ENCODE assay signal across 8 cellular contexts in genomic region chr20:49534314-49534713, GRCh38. TPM values are rescaled to one million over a fixed set of nuclear protein-coding genes. Genes with fewer than 3 reads are reported as not detected.
DNase-seq lines count a peak whose midpoint lies in the region; ATAC-seq, FAIRE-seq and TF ChIP-seq lines count a peak whose summit lies in the region.

No MANE protein-coding gene starts in this region.

- H3K4me3 ChIP-seq in AG04449 (ENCODE audit: low read depth, low read length), result no peak overlapping the region
- H3K4me3 ChIP-seq in K562, result no peak overlapping the region

- TF ChIP-seq EP300 in K562 (IDR thresholded peaks at IDR 0.05; ENCODE audit: low read length), result no peak

- DNase-seq in AG04449 (ENCODE audit: low read depth, low spot score) (no peak), NCI-H1930 (lab: John Stamatoyannopoulos, UW) (peak; percentile 30 to 62), T1000 (lab: John Stamatoyannopoulos, UW) (peak; percentile 64), K562 (ENCODE audit: extremely low read depth in 1 of 4, low spot score in 3 of 4) (peak; percentile 67 to 81 (median 73)), inferior parietal cortex (ENCODE audit: extremely low spot score) (peak; percentile 83)
- DNase-seq in stimulated activated CD4-positive, alpha-beta T cell treated with anti-CD3 and anti-CD28 coated beads, Interleukin-1b, Interleukin-23, amount 100 ng/mL, for 48 hours, result peak; percentile 57

- no peaks in the 10 kb centered on the region for H3K79me2 ChIP-seq in K562 (ENCODE audit: control insufficient read depth, insufficient read depth, low read length)

- no peak overlapping the region for H2AFZ ChIP-seq in K562 (ENCODE audit: low read depth, low read length)

- TF ChIP-seq RAD21 in K562 (CRISPR knock-in tag; conservative IDR thresholded peaks at IDR 0.05 in 1 of 2, IDR thresholded peaks at IDR 0.05 in 1 of 2), result peak; percentile 38 to 76

- intact Hi-C loops in K562 (cut with micrococcal nuclease), result loop anchor here (1.0 kb wide), 1 partner anchor 200 kb away; no protein-coding TSS in a partner anchor

- no peaks in the 10 kb centered on the region for H3K4me1 ChIP-seq in K562 (replicated peaks in 1 of 2; ENCODE audit: control insufficient read depth in 2 of 2, insufficient read depth in 2 of 2, low read length in 2 of 2)

- peak; percentile 94 for FAIRE-seq in K562 (lab: Jason Lieb, UNC)

- H3K9me3 ChIP-seq in K562 (replicated peaks; ENCODE audit: control insufficient read depth, insufficient read depth, low read depth, low read length), result no peaks in the 10 kb centered on the region

- CTCF ChIA-PET in AG04449 (lab: Yijun Ruan, JAX) (interaction anchor here (0.7 to 3.1 kb wide), 28 partner anchors 7 to 312 kb away, joined by 3 to 144 read pairs (median 4); no protein-coding TSS in a partner anchor), K562 (lab: Yijun Ruan, JAX; ENCODE audit: low intra/inter-chr PET ratio) (interaction anchor here (1.1 to 6.7 kb wide), 2 partner anchors 200 to 214 kb away, joined by 3 to 98 read pairs; no protein-coding TSS in a partner anchor)

- H4K20me1 ChIP-seq in K562 (replicated peaks; ENCODE audit: control insufficient read depth, insufficient read depth, low read length), result no peaks in the 10 kb centered on the region; the same call in 1 of the 2 replicates

- WGBS in K562 (ENCODE audit: insufficient coverage, low coverage, missing lambda C conversion rate), result 5% methylated on average over 3 of the region's 3 CpGs

- ATAC-seq in GM18498 (IDR thresholded peaks at IDR 0.05; ENCODE audit: unreplicated experiment), result peak; percentile 59
- ATAC-seq in K562, result peak; percentile 91
- ATAC-seq in GM21528 (IDR thresholded peaks at IDR 0.05; ENCODE audit: low FRiP score, unreplicated experiment), result no peak

- H3K4me2 ChIP-seq in K562 (ENCODE audit: insufficient read depth, low read length), result no peak overlapping the region

- H3K27me3 ChIP-seq in K562 (ENCODE audit: control insufficient read depth in 2 of 2, insufficient read depth in 2 of 2, low read length in 2 of 2), result peaks cover 8 to 12% of the 10 kb centered on the region in 2 experiments; a peak in 3 of 5 replicates

- no peak for TF ChIP-seq POLR2A in K562 (conservative IDR thresholded peaks at IDR 0.05)

- TF ChIP-seq CTCF in AG04449 (IDR thresholded peaks at IDR 0.05; ENCODE audit: insufficient read depth, low read length, missing control alignments) (peak; percentile 74), K562 (IDR thresholded peaks at IDR 0.05 in 2 of 3, conservative IDR thresholded peaks at IDR 0.05 in 1 of 3; ENCODE audit: insufficient read depth in 2 of 3, low read depth in 1 of 3, low read length in 3 of 3) (peak; percentile 79 to 83 (median 80))

- POLR2A ChIA-PET in AG04449 (lab: Yijun Ruan, JAX) (no interaction called here), K562 (lab: Yijun Ruan, JAX) (no interaction called here)

- H3K27ac ChIP-seq in K562 (ENCODE audit: extremely low read depth, low read depth, low read length), result no peak overlapping the region

- BruUV-seq in K562 (replicated peaks; lab: Mats Ljungman, UMichigan), result no TSS peak

- no peak overlapping the region for H3K9ac ChIP-seq in K562 (ENCODE audit: insufficient read depth in 1 of 2, low read depth in 2 of 2, low read length in 2 of 2)

- in situ Hi-C loops in K562 (cut with MboI), result no loop called here

- H3K9me1 ChIP-seq in K562 (ENCODE audit: control insufficient read depth, insufficient read depth, low read length), result no peaks in the 10 kb centered on the region

- no peaks in the 10 kb centered on the region for H3K36me3 ChIP-seq in K562 (ENCODE audit: control insufficient read depth, insufficient read depth, low read length)

TF ChIP-seq in K562, 482 proteins besides CTCF, POLR2A, EP300 and RAD21 (continues in another document):
- 0 out of 2 replicates have a peak, but pooled peaks have one; percentile 33 for TF ChIP-seq ZNF764 (CRISPR knock-in tag; IDR thresholded peaks at IDR 0.05; ENCODE audit: low read depth)
- TF ChIP-seq CBX3 (IDR thresholded peaks at IDR 0.05; ENCODE audit: borderline replicate concordance in 1 of 2, low read length in 2 of 2), result no peak
- TF ChIP-seq ZNF311 (CRISPR knock-in tag; IDR thresholded peaks at IDR 0.05), result no peak
- no peak for TF ChIP-seq ZNF280B (CRISPR knock-in tag; IDR thresholded peaks at IDR 0.05)
- no peak for TF ChIP-seq THAP7 (CRISPR knock-in tag; IDR thresholded peaks at IDR 0.05)
- TF ChIP-seq CTBP1 (IDR thresholded peaks at IDR 0.05; ENCODE audit: borderline replicate concordance), result 0 out of 2 replicates have a peak, but pooled peaks have one; percentile 10
- no peak for TF ChIP-seq PTTG1 (tag; IDR thresholded peaks at IDR 0.05; ENCODE audit: low read depth)
- TF ChIP-seq SRSF3 (IDR thresholded peaks at IDR 0.05; ENCODE audit: insufficient read depth, low read length), result no peak
- TF ChIP-seq ZNF740 (CRISPR knock-in tag; IDR thresholded peaks at IDR 0.05), result 0 out of 2 replicates have a peak, but pooled peaks have one; percentile 32
- TF ChIP-seq ZNF740 (tag; IDR thresholded peaks at IDR 0.05), result no peak
- peak; percentile 53; the same call in 1 of the 2 replicates for TF ChIP-seq STAG1 (CRISPR knock-in tag; IDR thresholded peaks at IDR 0.05; ENCODE audit: borderline replicate concordance)
- TF ChIP-seq NCOA6 (IDR thresholded peaks at IDR 0.05), result no peak
- TF ChIP-seq ZNF232 (CRISPR knock-in tag; IDR thresholded peaks at IDR 0.05), result no peak
- TF ChIP-seq SMC3 (conservative IDR thresholded peaks at IDR 0.05; ENCODE audit: insufficient read depth, low read depth, low read length), result peak; percentile 59; the same call in 1 of the 2 replicates

RNA-seq across cellular contexts. Expression of gene PTGIS, which starts 33.6 kb away (rescaled TPM):
- not detected in 2 replicates for total RNA-seq in K562 (2011; cell fraction: chromatin; rRNA removed; ENCODE audit: low replicate concordance)
- total RNA-seq in K562 (2011; cell fraction: nucleolus; rRNA removed), result not detected in 2 replicates
- not detected in 2 replicates for total RNA-seq in K562 (2011; cell fraction: nucleoplasm; rRNA removed)
- total RNA-seq in K562 (2014; rRNA removed), result not detected in 2 replicates
- total RNA-seq in K562 (2014; rRNA removed; fragmentation: Illumina TruSeq; extraction: Trizol), result not detected in 2 replicates
- total RNA-seq in K562 (2015; rRNA removed; fragmentation: Illumina TruSeq; extraction: Trizol), result not detected in 2 replicates
- 0.16 TPM in 1 of 2 replicates, not detected in the other for total RNA-seq in K562 (2021)
- not detected in 2 replicates for polyA plus RNA-seq in K562 (2011; rRNA removed)
- 0.01 TPM in 1 of 2 replicates, not detected in the other for polyA plus RNA-seq in K562 (2011; cell fraction: cytosol; rRNA removed)
- not detected in 2 replicates for polyA plus RNA-seq in K562 (2011; cell fraction: nucleus; rRNA removed)
- polyA plus RNA-seq in K562 (2012), result not detected in 2 replicates
- polyA plus RNA-seq in K562 (2014; fragmentation: Illumina TruSeq; extraction: Trizol), result not detected in 2 replicates
- not detected for polyA plus RNA-seq in K562 (2014; fragmentation: Nextera tagmentation; extraction: Ambion mirVana)
- not detected in 2 replicates for polyA plus RNA-seq in K562 (2014; rRNA removed)
- not detected in 2 replicates for polyA minus RNA-seq in K562 (2011; rRNA and poly(A)+ RNA removed)
- polyA minus RNA-seq in K562 (2011; cell fraction: cytosol; rRNA and poly(A)+ RNA removed), result not detected in 2 replicates
- polyA minus RNA-seq in K562 (2011; cell fraction: nucleus; rRNA and poly(A)+ RNA removed), result not detected in 2 replicates

RNA-seq across cellular contexts. Expression of gene KCNB1, which starts 51.8 kb away (rescaled TPM):
- total RNA-seq in K562 (2011; cell fraction: chromatin; rRNA removed; ENCODE audit: low replicate concordance), result not detected in 2 replicates
- not detected in 2 replicates for total RNA-seq in K562 (2011; cell fraction: nucleolus; rRNA removed)
- not detected in 2 replicates for total RNA-seq in K562 (2011; cell fraction: nucleoplasm; rRNA removed)
- total RNA-seq in K562 (2014; rRNA removed), result not detected in 2 replicates
- not detected in 2 replicates for total RNA-seq in K562 (2014; rRNA removed; fragmentation: Illumina TruSeq; extraction: Trizol)
- total RNA-seq in K562 (2015; rRNA removed; fragmentation: Illumina TruSeq; extraction: Trizol), result not detected in 2 replicates
- total RNA-seq in K562 (2021), result 0.02 TPM in 1 of 2 replicates, not detected in the other
- not detected in 2 replicates for polyA plus RNA-seq in K562 (2011; rRNA removed)
- not detected in 2 replicates for polyA plus RNA-seq in K562 (2011; cell fraction: cytosol; rRNA removed)
- polyA plus RNA-seq in K562 (2011; cell fraction: nucleus; rRNA removed), result not detected in 2 replicates
- 0.03 and 0.04 TPM in 2 replicates for polyA plus RNA-seq in K562 (2012)
- polyA plus RNA-seq in K562 (2014; fragmentation: Illumina TruSeq; extraction: Trizol), result not detected in 2 replicates
- under 1 TPM; 0.01 to 0.06 TPM for polyA plus RNA-seq in K562 (2014; fragmentation: Nextera tagmentation; extraction: Ambion mirVana)
- not detected in 2 replicates for polyA plus RNA-seq in K562 (2014; rRNA removed)
- not detected in 2 replicates for polyA minus RNA-seq in K562 (2011; rRNA and poly(A)+ RNA removed)
- not detected in 2 replicates for polyA minus RNA-seq in K562 (2011; cell fraction: cytosol; rRNA and poly(A)+ RNA removed)
- not detected in 2 replicates for polyA minus RNA-seq in K562 (2011; cell fraction: nucleus; rRNA and poly(A)+ RNA removed)
